Comparison of ENCODE assay signal across 35 cellular contexts in genomic region chr14:101539929-101540328, GRCh38. TPM values are rescaled to one million over a fixed set of nuclear protein-coding genes. Genes with fewer than 3 reads are reported as not detected.
"Had no signal": no experiment of that assay in that cellular context is flagged by ENCODE, and none has a peak within 500 bp of the region (broad histone marks: within the 10 kb centered on the region; RNA-seq: fewer than 3 reads in every experiment).

No MANE protein-coding gene starts in this region.

- H3K27ac ChIP-seq: body of pancreas, breast epithelium, SJCRH30, SK-N-MC, WERI-Rb-1 had no signal

- H3K9me3 ChIP-seq: body of pancreas, SJCRH30 had no signal

- FAIRE-seq: astrocyte had no signal

- H3K27ac Mint-ChIP-seq: activated CD4-positive, alpha-beta memory T cell treated with anti-CD3 and anti-CD28 coated beads, Interleukin-2, amount 10 ng/mL, durations not matched to agents 7 days and 5 days; activated CD8-positive, alpha-beta memory T cell treated with anti-CD3 and anti-CD28 coated beads, Interleukin-2, amount 10 ng/mL, durations not matched to agents 7 days and 5 days; activated naive CD4-positive, alpha-beta T cell treated with anti-CD3 and anti-CD28 coated beads, Interleukin-2, amount 50 U/mL, for 24 hours; activated naive CD8-positive, alpha-beta T cell treated with anti-CD3 and anti-CD28 coated beads, Interleukin-2, amount 10 ng/mL, durations not matched to agents 7 days and 5 days; activated T-cell treated with anti-CD3 and anti-CD28 coated beads, Interleukin-2, amount 50 U/mL, for 72 hours; activated T-helper 17 cell treated with anti-CD3 and anti-CD28 coated beads, Interleukin-2, amount 50 U/mL, for 72 hours had no signal

- H3K27me3 ChIP-seq: body of pancreas, SJCRH30 had no signal

- H3K4me3 Mint-ChIP-seq: activated CD4-positive, alpha-beta memory T cell treated with anti-CD3 and anti-CD28 coated beads, Interleukin-2, amount 10 ng/mL, durations not matched to agents 7 days and 5 days; activated CD8-positive, alpha-beta memory T cell treated with anti-CD3 and anti-CD28 coated beads, Interleukin-2, amount 10 ng/mL, durations not matched to agents 7 days and 5 days; activated naive CD4-positive, alpha-beta T cell treated with anti-CD3 and anti-CD28 coated beads, Interleukin-2, amount 50 U/mL, for 24 hours; activated naive CD8-positive, alpha-beta T cell treated with anti-CD3 and anti-CD28 coated beads, Interleukin-2, amount 10 ng/mL, durations not matched to agents 7 days and 5 days; activated T-cell treated with anti-CD3 and anti-CD28 coated beads, Interleukin-2, amount 50 U/mL, for 72 hours; activated T-helper 17 cell treated with anti-CD3 and anti-CD28 coated beads, Interleukin-2, amount 50 U/mL, for 72 hours had no signal

- H3K36me3 Mint-ChIP-seq: activated CD8-positive, alpha-beta memory T cell treated with anti-CD3 and anti-CD28 coated beads, Interleukin-2, amount 10 ng/mL, durations not matched to agents 7 days and 5 days; activated naive CD8-positive, alpha-beta T cell treated with anti-CD3 and anti-CD28 coated beads, Interleukin-2, amount 10 ng/mL, durations not matched to agents 7 days and 5 days had no signal

- H3K9me3 Mint-ChIP-seq: activated naive CD8-positive, alpha-beta T cell treated with anti-CD3 and anti-CD28 coated beads, Interleukin-2, amount 10 ng/mL, durations not matched to agents 7 days and 5 days; activated T-helper 17 cell treated with anti-CD3 and anti-CD28 coated beads, Interleukin-2, amount 50 U/mL, for 72 hours had no signal

- ATAC-seq: activated CD8-positive, alpha-beta memory T cell treated with anti-CD3 and anti-CD28 coated beads, Interleukin-2, amount 10 ng/mL, durations not matched to agents 7 days and 5 days; activated T-cell treated with anti-CD3 and anti-CD28 coated beads, Interleukin-2, amount 50 U/mL, for 72 hours; activated T-helper 17 cell treated with anti-CD3 and anti-CD28 coated beads, Interleukin-2, amount 50 U/mL, for 72 hours; body of pancreas; Panc1 had no signal

- DNase-seq: activated CD4-positive, alpha-beta memory T cell treated with anti-CD3 and anti-CD28 coated beads, Interleukin-2, amount 10 ng/mL, durations not matched to agents 7 days and 5 days; activated CD4-positive, alpha-beta T cell treated with anti-CD3 and anti-CD28 coated beads for 1 hour; activated CD4-positive, alpha-beta T cell treated with anti-CD3 and anti-CD28 coated beads for 48 hours; activated CD4-positive, CD25-positive, alpha-beta regulatory T cell; activated CD8-positive, alpha-beta memory T cell treated with anti-CD3 and anti-CD28 coated beads for 24 hours; activated CD8-positive, alpha-beta memory T cell treated with anti-CD3 and anti-CD28 coated beads, Interleukin-2, amount 10 ng/mL, durations not matched to agents 7 days and 5 days; activated CD8-positive, alpha-beta memory T cell treated with anti-CD3 and anti-CD28 coated beads, Interleukin-2, amount 50 U/mL, for 48 hours; activated effector memory CD4-positive, alpha-beta T cell treated with anti-CD3 and anti-CD28 coated beads, Interleukin-2, amount 50 U/mL, for 16 hours; activated naive CD4-positive, alpha-beta T cell treated with Interleukin-2 at 50 U/mL for 16 hours; activated naive CD8-positive, alpha-beta T cell treated with anti-CD3 and anti-CD28 coated beads, Interleukin-2, amount 10 ng/mL, durations not matched to agents 7 days and 5 days; activated T-cell treated with anti-CD3 and anti-CD28 coated beads, Interleukin-2, amount 50 U/mL, for 1 hour; activated T-cell treated with anti-CD3 and anti-CD28 coated beads, Interleukin-2, amount 50 U/mL, for 72 hours; body of pancreas; NCI-H1105; NCI-H1417 treated with DMSO at 0.1 percent for 48 hours; NCI-H187 treated with DMSO at 0.1 percent for 48 hours; NCI-H2081; NCI-H345; NCI-H524 treated with DMSO at 0.1 percent for 48 hours; SHP77; SJCRH30; T1000; WERI-Rb-1 had no signal

- H3K4me3 ChIP-seq: body of pancreas, breast epithelium, SJCRH30, SK-N-MC had no signal

- H3K36me3 ChIP-seq: breast epithelium, SJCRH30, WERI-Rb-1 had no signal

- H3K4me1 ChIP-seq: body of pancreas, breast epithelium, SJCRH30 had no signal

RNA-seq across cellular contexts. Expression of gene DIO3, which starts 21.4 kb away (rescaled TPM):
- total RNA-seq: activated CD4-positive, alpha-beta memory T cell treated with anti-CD3 and anti-CD28 coated beads, Interleukin-2, amount 10 ng/mL, durations not matched to agents 7 days and 5 days; activated CD8-positive, alpha-beta memory T cell treated with anti-CD3 and anti-CD28 coated beads, Interleukin-2, amount 10 ng/mL, durations not matched to agents 7 days and 5 days; activated naive CD8-positive, alpha-beta T cell treated with anti-CD3 and anti-CD28 coated beads, Interleukin-2, amount 10 ng/mL, durations not matched to agents 7 days and 5 days; activated T-cell treated with anti-CD3 and anti-CD28 coated beads, Interleukin-2, amount 50 U/mL, for 72 hours; activated T-helper 17 cell treated with anti-CD3 and anti-CD28 coated beads, Interleukin-2, amount 50 U/mL, for 72 hours; cardiac septum; LHCN-M2; NCI-H460; RPMI7951; SJCRH30; T-helper 1 cell treated with Interleukin-12 subunit alpha and Interleukin-12 subunit beta and Interleukin-4 antibody, amounts not matched to agents 30 ng/mL and 1 ng/mL, for 36 hours; T-helper 2 cell treated with Interferon-gamma antibody and Interleukin-4, amounts not matched to agents 100 ng/mL and 5 ng/mL, for 36 hours had no signal
